Comparison of ENCODE assay signal across 8 cellular contexts in genomic region chr16:12219992-12220391, GRCh38.
"Had no signal": no experiment of that assay in that cellular context is flagged by ENCODE, and none has a peak within 500 bp of the region (broad histone marks: within the 10 kb centered on the region; RNA-seq: fewer than 3 reads in every experiment).

No MANE protein-coding gene starts in this region.

- ATAC-seq: HCT116 had no signal

- H3K27ac ChIP-seq: GM23248 had no signal

- H3K9ac ChIP-seq: GM23248 had no signal

- DNase-seq: GM23248, GOT3, H7, HFFc6, KBM-7 had no signal

- H3K27me3 Mint-ChIP-seq: IgD-negative memory B cell had no signal

- H3K9me3 ChIP-seq: HAP-1 had no signal

- H3K9me3 Mint-ChIP-seq: HFFc6 had no signal

- H3K4me1 ChIP-seq: HAP-1 had no signal

- H3K4me3 ChIP-seq: GM23248, HAP-1 had no signal

- H3K27ac Mint-ChIP-seq: HFFc6, IgD-negative memory B cell had no signal

- H3K4me3 Mint-ChIP-seq: HFFc6, IgD-negative memory B cell had no signal

- H3K36me3 ChIP-seq: HAP-1 had no signal

- H2AFZ ChIP-seq: GM23248 had no signal
